Comparison of ENCODE assay signal across 8 cellular contexts in genomic region chr14:23322568-23323517, GRCh38. TPM values are rescaled to one million over a fixed set of nuclear protein-coding genes. Genes with fewer than 3 reads are reported as not detected.
DNase-seq lines count a peak whose midpoint lies in the region; ATAC-seq and TF ChIP-seq lines count a peak whose summit lies in the region.

No MANE protein-coding gene starts in this region.

- H2BK5ac ChIP-seq in mesenchymal stem cell (ENCODE audit: low read depth, low read length, poor library complexity, severe bottlenecking), result no peak overlapping the region

- no peak overlapping the region for H2BK12ac ChIP-seq in mesenchymal stem cell (ENCODE audit: low read length in 2 of 2)

- H3K27ac ChIP-seq in cardiac muscle cell (peak overlapping the region; percentile 99), brain microvascular endothelial cell (peak overlapping the region; percentile 94), mesenchymal stem cell (ENCODE audit: low read length, poor library complexity, severe bottlenecking) (no peak overlapping the region), upper lobe of right lung (peak overlapping the region; percentile 96)

- H3K9me3 ChIP-seq in cardiac muscle cell (ENCODE audit: low read depth), result no peaks in the 10 kb centered on the region
- no peaks in the 10 kb centered on the region for H3K9me3 ChIP-seq in mesenchymal stem cell (ENCODE audit: control insufficient read depth, low read length)
- no peaks in the 10 kb centered on the region for H3K9me3 ChIP-seq in upper lobe of right lung

- H4K91ac ChIP-seq in mesenchymal stem cell (ENCODE audit: low read length), result no peak overlapping the region

- DNase-seq in cardiac muscle cell (ENCODE audit: low read depth in 1 of 2, low spot score in 1 of 2), result no peak
- DNase-seq in Right ventricle myocardium inferior (ENCODE audit: missing footprints), result no peak
- DNase-seq in brain microvascular endothelial cell, result no peak
- DNase-seq in mesenchymal stem cell, result no peak
- DNase-seq in upper lobe of right lung, result no peak
- DNase-seq in iPS-NIHi7 (ENCODE audit: extremely low spot score), result no peak
- no peak for DNase-seq in ecto neural progenitor cell (ENCODE audit: low spot score)
- DNase-seq in NCI-H2196 treated with DMSO at 0.1 percent for 48 hours (lab: John Stamatoyannopoulos, UW; ENCODE audit: unreplicated experiment), result no peak

- H3K27me3 ChIP-seq in cardiac muscle cell, result no peaks in the 10 kb centered on the region
- H3K27me3 ChIP-seq in brain microvascular endothelial cell (replicated peaks), result no peaks in the 10 kb centered on the region
- H3K27me3 ChIP-seq in mesenchymal stem cell (ENCODE audit: control insufficient read depth in 1 of 2, insufficient read depth in 1 of 2, low read length in 2 of 2), result no peaks in the 10 kb centered on the region
- H3K27me3 ChIP-seq in upper lobe of right lung, result no peaks in the 10 kb centered on the region

- in situ Hi-C loops in brain microvascular endothelial cell (cut with HindIII; ENCODE audit: low pct_ligation_motif_present, low sequenced_read_pairs), result no loop called here

- peak overlapping the region; percentile 71 for H3K4me2 ChIP-seq in mesenchymal stem cell (ENCODE audit: low read length, poor library complexity, severe bottlenecking)

- intact Hi-C loops in Right ventricle myocardium inferior (cut with DNase I) (loop anchor here (5.0 kb wide), 2 partner anchors 144 to 234 kb away; partner anchors contain the start of genes NGDN and THTPA), upper lobe of right lung (cut with DNase I) (no loop called here)

- no peak overlapping the region for H2BK15ac ChIP-seq in mesenchymal stem cell (ENCODE audit: low read depth, poor library complexity, severe bottlenecking)

- no peak for ATAC-seq in Right ventricle myocardium inferior
- ATAC-seq in upper lobe of right lung, result no peak

- H3K4me1 ChIP-seq in cardiac muscle cell (ENCODE audit: low read depth), result peaks cover 15% of the 10 kb centered on the region
- H3K4me1 ChIP-seq in mesenchymal stem cell (ENCODE audit: control insufficient read depth, insufficient read depth, low read depth, low read length), result peaks cover 13% of the 10 kb centered on the region
- peaks cover 22% of the 10 kb centered on the region for H3K4me1 ChIP-seq in upper lobe of right lung

- H2AFZ ChIP-seq in mesenchymal stem cell (ENCODE audit: low read depth, low read length), result no peak overlapping the region

- H3K4me3 ChIP-seq in cardiac muscle cell, result peak overlapping the region; percentile 97
- peak overlapping the region; percentile 86 for H3K4me3 ChIP-seq in brain microvascular endothelial cell (ENCODE audit: low read depth, low read length)
- H3K4me3 ChIP-seq in mesenchymal stem cell (ENCODE audit: insufficient read depth in 1 of 2, low read depth in 1 of 2, low read length in 2 of 2), result peak overlapping the region; percentile 77 to 93
- H3K4me3 ChIP-seq in upper lobe of right lung, result peak overlapping the region; percentile 91

- H3K18ac ChIP-seq in mesenchymal stem cell (ENCODE audit: low read depth in 1 of 2, low read length in 2 of 2), result no peak overlapping the region

- TF ChIP-seq CTCF in cardiac muscle cell (IDR thresholded peaks at IDR 0.05; ENCODE audit: low read depth, low read length) (no peak), brain microvascular endothelial cell (IDR thresholded peaks at IDR 0.05; ENCODE audit: low read depth, low read length, missing control alignments) (no peak), upper lobe of right lung (IDR thresholded peaks at IDR 0.05) (no peak)

- 59% methylated on average over 9 of the region's 10 CpGs for WGBS in mesenchymal stem cell

- H4K8ac ChIP-seq in mesenchymal stem cell (ENCODE audit: low read length), result no peak overlapping the region

- no peak overlapping the region for H2BK120ac ChIP-seq in mesenchymal stem cell (ENCODE audit: low read depth, low read length)

- no peak overlapping the region for H3K14ac ChIP-seq in mesenchymal stem cell (ENCODE audit: low read length in 2 of 2)

- peaks cover 24% of the 10 kb centered on the region for H3K36me3 ChIP-seq in cardiac muscle cell
- peaks cover 35% of the 10 kb centered on the region for H3K36me3 ChIP-seq in brain microvascular endothelial cell (replicated peaks)
- H3K36me3 ChIP-seq in mesenchymal stem cell (ENCODE audit: control insufficient read depth in 1 of 2, insufficient read depth in 2 of 2, low read depth in 1 of 2, low read length in 2 of 2), result peaks cover 33 to 52% of the 10 kb centered on the region in 2 experiments
- H3K36me3 ChIP-seq in upper lobe of right lung, result peaks cover 29% of the 10 kb centered on the region

- H3K9ac ChIP-seq in mesenchymal stem cell (ENCODE audit: low read length), result peak overlapping the region; percentile 97

- peaks cover 11% of the 10 kb centered on the region for H3K79me1 ChIP-seq in mesenchymal stem cell (replicated peaks; ENCODE audit: low read length, poor library complexity, severe bottlenecking)

- no peak overlapping the region for H2AK5ac ChIP-seq in mesenchymal stem cell (ENCODE audit: low read length, severe bottlenecking)

- H3K23ac ChIP-seq in mesenchymal stem cell (ENCODE audit: low read length in 2 of 2), result peak overlapping the region in 1 of 2 experiments; percentile 54

- H3K4ac ChIP-seq in mesenchymal stem cell (ENCODE audit: low read depth in 1 of 2, low read length in 2 of 2), result no peak overlapping the region

RNA-seq across cellular contexts. Expression of gene PABPN1, which starts 1.6 kb away (rescaled TPM):
- total RNA-seq in cardiac muscle cell (184 and 194 TPM in 2 replicates), Right ventricle myocardium inferior (73.7 TPM), upper lobe of right lung (118 TPM)
- polyA plus RNA-seq in cardiac muscle cell, result 502 and 534 TPM in 2 replicates
- polyA plus RNA-seq in mesenchymal stem cell (2013, experiment 1 of 2), result 111 TPM
- 101 TPM for polyA plus RNA-seq in mesenchymal stem cell (2013, experiment 2 of 2)

RNA-seq across cellular contexts. Expression of gene BCL2L2, which starts 16.2 kb away (rescaled TPM):
- total RNA-seq in cardiac muscle cell, result 28.6 and 40.7 TPM in 2 replicates
- 5.8 and 7.4 TPM in 2 replicates for polyA plus RNA-seq in cardiac muscle cell
- 35.4 TPM for total RNA-seq in Right ventricle myocardium inferior
- 18.6 TPM for polyA plus RNA-seq in mesenchymal stem cell (2013, experiment 1 of 2)
- 18.9 TPM for polyA plus RNA-seq in mesenchymal stem cell (2013, experiment 2 of 2)
- total RNA-seq in upper lobe of right lung, result 53.0 TPM

RNA-seq across cellular contexts. Expression of gene PPP1R3E, which starts 20.2 kb away (rescaled TPM):
- total RNA-seq in cardiac muscle cell, result 15.5 and 16.9 TPM in 2 replicates
- polyA plus RNA-seq in cardiac muscle cell, result 14.2 and 17.9 TPM in 2 replicates
- total RNA-seq in Right ventricle myocardium inferior, result 7.9 TPM
- polyA plus RNA-seq in mesenchymal stem cell (2013, experiment 1 of 2), result 3.5 TPM
- 3.8 TPM for polyA plus RNA-seq in mesenchymal stem cell (2013, experiment 2 of 2)
- 14.6 TPM for total RNA-seq in upper lobe of right lung

RNA-seq across cellular contexts. Expression of gene SLC22A17, which starts 29.8 kb away (rescaled TPM):
- total RNA-seq in cardiac muscle cell, result 66.6 and 74.0 TPM in 2 replicates
- polyA plus RNA-seq in cardiac muscle cell, result 43.8 and 55.1 TPM in 2 replicates
- 10.1 TPM for total RNA-seq in Right ventricle myocardium inferior
- 36.3 TPM for polyA plus RNA-seq in mesenchymal stem cell (2013, experiment 1 of 2)
- 34.3 TPM for polyA plus RNA-seq in mesenchymal stem cell (2013, experiment 2 of 2)
- 12.1 TPM for total RNA-seq in upper lobe of right lung

RNA-seq across cellular contexts. Expression of gene HOMEZ, which starts 36.9 kb away (rescaled TPM):
- total RNA-seq in cardiac muscle cell, result 12.3 and 13.6 TPM in 2 replicates
- polyA plus RNA-seq in cardiac muscle cell, result 20.8 and 26.5 TPM in 2 replicates
- 8.0 TPM for total RNA-seq in Right ventricle myocardium inferior
- 17.4 TPM for polyA plus RNA-seq in mesenchymal stem cell (2013, experiment 1 of 2)
- polyA plus RNA-seq in mesenchymal stem cell (2013, experiment 2 of 2), result 17.7 TPM
- 11.0 TPM for total RNA-seq in upper lobe of right lung
